In genomic region chr11:66438504-66439466, GRCh38 we compare ENCODE assay signal across 8 cellular contexts. TPM values are rescaled to one million over a fixed set of nuclear protein-coding genes. Genes with fewer than 3 reads are reported as not detected.
DNase-seq lines count a peak whose midpoint lies in the region; ATAC-seq, FAIRE-seq and TF ChIP-seq lines count a peak whose summit lies in the region.

Gene MRPL11 (minus strand): TSS chr11:66438848. CDS start chr11:66438754, 94 bp downstream.

- peak within 1 kb of the TSS; percentile 88 for H3K9ac ChIP-seq in HUES64 (ENCODE audit: low read depth, low read length)
- peak within 1 kb of the TSS; percentile 86 for H3K9ac ChIP-seq in OCI-LY1 (ENCODE audit: low read length)

- peaks cover 26% of the 10 kb centered on the region for H3K36me3 ChIP-seq in HUES64 (ENCODE audit: insufficient read depth, low read length)
- H3K36me3 ChIP-seq in OCI-LY1 (ENCODE audit: insufficient read depth, low read length): peaks cover 25% of the 10 kb centered on the region

- peak; percentile 84 for TF ChIP-seq CTCF in D721Med (IDR thresholded peaks at IDR 0.05; ENCODE audit: insufficient read depth, missing control alignments)
- peak; percentile 87 for TF ChIP-seq CTCF in OCI-LY1 (IDR thresholded peaks at IDR 0.05; ENCODE audit: low read length)

- H2AFZ ChIP-seq in OCI-LY1 (ENCODE audit: low read length): peak within 1 kb of the TSS; percentile 29; the same call in 1 of the 2 replicates

- H3K27ac ChIP-seq in HUES64 (ENCODE audit: low read depth, low read length) (peak within 1 kb of the TSS; percentile 87), OCI-LY1 (ENCODE audit: low read depth, low read length, poor library complexity, severe bottlenecking) (peak within 1 kb of the TSS; percentile 65)

- no peaks in the 10 kb centered on the region for H3K9me2 ChIP-seq in OCI-LY1 (ENCODE audit: low read depth, low read length)

- H3K79me2 ChIP-seq in OCI-LY1 (ENCODE audit: insufficient read depth, low read length): no peaks in the 10 kb centered on the region

- H3K27me3 ChIP-seq in HUES64 (ENCODE audit: insufficient read depth, low read length): no peaks in the 10 kb centered on the region
- no peaks in the 10 kb centered on the region for H3K27me3 ChIP-seq in OCI-LY1 (ENCODE audit: insufficient read depth, low read length)
- H3K27me3 ChIP-seq in mononuclear cell (ENCODE audit: insufficient read depth, low read length): no peaks in the 10 kb centered on the region

- peak; percentile 90 for ATAC-seq in GM21423 (IDR thresholded peaks at IDR 0.05; ENCODE audit: unreplicated experiment)

- no peaks in the 10 kb centered on the region for H3F3A ChIP-seq in OCI-LY1 (ENCODE audit: insufficient read depth, low read length)

- H3K4me1 ChIP-seq in HUES64 (ENCODE audit: insufficient read depth, low read length) (no peaks in the 10 kb centered on the region), OCI-LY1 (ENCODE audit: insufficient read depth, low read length, severe bottlenecking) (peaks cover 7% of the 10 kb centered on the region), mononuclear cell (ENCODE audit: insufficient read depth, low read length) (peaks cover 20% of the 10 kb centered on the region)

- DNase-seq in D721Med (ENCODE audit: insufficient read length, low spot score) (peak; percentile 88), epidermal melanocyte (ENCODE audit: insufficient read length, low spot score) (peak; percentile 100)
- peak; percentile 89 for DNase-seq in activated CD8-positive, alpha-beta memory T cell treated with anti-CD3 and anti-CD28 coated beads, Interleukin-2, amount 50 U/mL, for 48 hours
- DNase-seq in stimulated activated CD8-positive, alpha-beta memory T cell treated with anti-CD3 and anti-CD28 coated beads, Interleukin-4, amount 100 ng/mL, for 24 hours (ENCODE audit: low read depth): peak; percentile 80

- H3K4me3 ChIP-seq in HUES64 (ENCODE audit: low read length) (peak within 1 kb of the TSS; percentile 71), OCI-LY1 (ENCODE audit: low read depth, low read length, poor library complexity, severe bottlenecking) (peak within 1 kb of the TSS; percentile 86), mononuclear cell (ENCODE audit: low read length) (peak within 1 kb of the TSS; percentile 51)

- no peaks in the 10 kb centered on the region for H4K20me1 ChIP-seq in OCI-LY1 (ENCODE audit: insufficient read depth, low read length)

- 9% methylated on average over 45 of the region's 45 CpGs for WGBS in HUES64

- FAIRE-seq in D721Med (lab: Jason Lieb, UNC): peak; percentile 89

- H3K9me3 ChIP-seq in HUES64 (ENCODE audit: insufficient read depth, low read depth, low read length) (peaks cover 14% of the 10 kb centered on the region), OCI-LY1 (ENCODE audit: low read length) (no peaks in the 10 kb centered on the region), mononuclear cell (ENCODE audit: low read depth, low read length) (no peaks in the 10 kb centered on the region)

- H3K4me2 ChIP-seq in OCI-LY1 (ENCODE audit: low read length): peak within 1 kb of the TSS; percentile 94

RNA-seq across cellular contexts. Expression of gene MRPL11, which starts in this region (rescaled TPM):
- polyA plus RNA-seq in HUES64 (2013, experiment 1 of 2): 112 TPM
- polyA plus RNA-seq in HUES64 (2013, experiment 2 of 2): 113 TPM
- 22.6 TPM for total RNA-seq in mononuclear cell

Comparison
In these comparisons a context has a peak if more than half of its experiments do, and no peak if none do; other contexts are left out.
1. Peak in every context shown above with its lines: DNase-seq, ATAC-seq, H3K4me3 ChIP-seq and H3K27ac ChIP-seq.